ENCODE assay signal across 22 cellular contexts in genomic region chr11:14341968-14342367, GRCh38.
DNase-seq lines count a peak whose midpoint lies in the region; ATAC-seq and TF ChIP-seq lines count a peak whose summit lies in the region.
"Had no signal": no experiment of that assay in that cellular context is flagged by ENCODE, and none has a peak within 500 bp of the region (broad histone marks: within the 10 kb centered on the region; RNA-seq: fewer than 3 reads in every experiment).

No MANE protein-coding gene starts in this region.

- TF ChIP-seq CTCF in nephron (IDR thresholded peaks at IDR 0.05; ENCODE audit: unreplicated experiment in 3 of 3): no peak
- TF ChIP-seq CTCF in RWPE1 (conservative IDR thresholded peaks at IDR 0.05; ENCODE audit: low read depth): no peak

- CTCF ChIA-PET in RWPE1 (lab: Yijun Ruan, JAX): interaction anchor here (0.6 to 0.7 kb wide), 2 partner anchors 10 to 11 kb away, joined by 3 to 8 read pairs; no protein-coding TSS in a partner anchor

- peaks cover 45% of the 10 kb centered on the region for H3K4me1 ChIP-seq in HUES6 (ENCODE audit: control insufficient read depth, insufficient read depth, low read length)
- H3K4me1 ChIP-seq: ascending aorta, BE2C, parathyroid adenoma, thyroid gland had no signal

- H3K27ac ChIP-seq in HUES6 (ENCODE audit: low read depth, low read length): peak overlapping the region; percentile 96
- no peak overlapping the region for H3K27ac ChIP-seq in RWPE1
- H3K27ac ChIP-seq: 22Rv1, ascending aorta, left ventricle myocardium inferior, parathyroid adenoma, thyroid gland had no signal

- POLR2A ChIA-PET in RWPE1 (lab: Yijun Ruan, JAX; ENCODE audit: low non-redundant PET): no interaction called here

- H3K9ac ChIP-seq in HUES6 (ENCODE audit: low read length): peak overlapping the region; percentile 82
- H3K9ac ChIP-seq: parathyroid adenoma had no signal

- DNase-seq in T-helper 1 cell (no peak), epidermal melanocyte (ENCODE audit: insufficient read length, low spot score) (no peak), RWPE1 (ENCODE audit: low spot score) (no peak), HPDE6-E6E7 (ENCODE audit: extremely low spot score) (no peak)
- DNase-seq in central memory CD8-positive, alpha-beta T cell (ENCODE audit: low spot score in 2 of 2): no peak
- DNase-seq: activated effector memory CD4-positive, alpha-beta T cell treated with anti-CD3 and anti-CD28 coated beads, Interleukin-2, amount 50 U/mL, for 16 hours; BE2C; foreskin melanocyte; Karpas-422; left ventricle myocardium inferior; NCI-H2171 treated with DMSO at 0.1 percent for 48 hours; small intestine; stimulated activated CD4-positive, alpha-beta T cell treated with anti-CD3 and anti-CD28 coated beads, Interleukin-4, amount 100 ng/mL, for 4 hours; stimulated activated CD8-positive, alpha-beta memory T cell treated with anti-CD3 and anti-CD28 coated beads, Interleukin-4, amount 100 ng/mL, for 48 hours; SW 1271; thyroid gland had no signal

- peaks cover 38% of the 10 kb centered on the region for H3K4me1 Mint-ChIP-seq in T-helper 1 cell treated with Interleukin-12 subunit alpha and Interleukin-12 subunit beta and Interleukin-4 antibody, amounts not matched to agents 30 μg/mL and 1 μg/mL, for 36 hours (ENCODE audit: low read depth)
- peaks cover 43% of the 10 kb centered on the region for H3K4me1 Mint-ChIP-seq in central memory CD8-positive, alpha-beta T cell
- peaks cover 20% of the 10 kb centered on the region for H3K4me1 Mint-ChIP-seq in nephron

- peak overlapping the region; percentile 28 for H3K27ac Mint-ChIP-seq in T-helper 1 cell treated with Interleukin-12 subunit alpha and Interleukin-12 subunit beta and Interleukin-4 antibody, amounts not matched to agents 30 μg/mL and 1 μg/mL, for 36 hours
- peak overlapping the region; percentile 21 for H3K27ac Mint-ChIP-seq in central memory CD8-positive, alpha-beta T cell (ENCODE audit: low read depth)
- peak overlapping the region in 2 of 3 experiments; percentile 28 to 40 for H3K27ac Mint-ChIP-seq in nephron

- H3K27me3 Mint-ChIP-seq in T-helper 1 cell treated with Interleukin-12 subunit alpha and Interleukin-12 subunit beta and Interleukin-4 antibody, amounts not matched to agents 30 μg/mL and 1 μg/mL, for 36 hours (ENCODE audit: low read depth): no peaks in the 10 kb centered on the region
- H3K27me3 Mint-ChIP-seq in central memory CD8-positive, alpha-beta T cell: no peaks in the 10 kb centered on the region
- H3K27me3 Mint-ChIP-seq in nephron (ENCODE audit: low read depth): no peaks in the 10 kb centered on the region

- H3K36me3 Mint-ChIP-seq in T-helper 1 cell treated with Interleukin-12 subunit alpha and Interleukin-12 subunit beta and Interleukin-4 antibody, amounts not matched to agents 30 μg/mL and 1 μg/mL, for 36 hours (ENCODE audit: low read depth): peaks cover 31% of the 10 kb centered on the region
- peaks cover 3% of the 10 kb centered on the region for H3K36me3 Mint-ChIP-seq in central memory CD8-positive, alpha-beta T cell (ENCODE audit: insufficient read depth)
- peaks cover 30% of the 10 kb centered on the region for H3K36me3 Mint-ChIP-seq in nephron (ENCODE audit: low read depth)

- no peaks in the 10 kb centered on the region for H3K27me3 ChIP-seq in HUES6 (ENCODE audit: control insufficient read depth, insufficient read depth, low read length)
- H3K27me3 ChIP-seq: ascending aorta, BE2C, thyroid gland had no signal

- peak overlapping the region; percentile 60 for H3K4me3 ChIP-seq in HUES6 (ENCODE audit: low read depth, low read length)
- H3K4me3 ChIP-seq: ascending aorta, left ventricle myocardium inferior, thyroid gland had no signal

- peaks cover 5% of the 10 kb centered on the region for H3K9me3 ChIP-seq in HUES6 (ENCODE audit: control insufficient read depth, insufficient read depth, low read depth, low read length)
- H3K9me3 ChIP-seq: BE2C, thyroid gland had no signal

- no peak for ATAC-seq in central memory CD8-positive, alpha-beta T cell (replicated peaks; ENCODE audit: extremely low read depth, poor library complexity, severe bottlenecking)

- H3K9me3 Mint-ChIP-seq in T-helper 1 cell treated with Interleukin-12 subunit alpha and Interleukin-12 subunit beta and Interleukin-4 antibody, amounts not matched to agents 30 μg/mL and 1 μg/mL, for 36 hours: peaks cover 28% of the 10 kb centered on the region
- H3K9me3 Mint-ChIP-seq in central memory CD8-positive, alpha-beta T cell: no peaks in the 10 kb centered on the region
- peaks cover 17% of the 10 kb centered on the region for H3K9me3 Mint-ChIP-seq in nephron

- no peak overlapping the region for H3K4me3 Mint-ChIP-seq in T-helper 1 cell treated with Interleukin-12 subunit alpha and Interleukin-12 subunit beta and Interleukin-4 antibody, amounts not matched to agents 30 μg/mL and 1 μg/mL, for 36 hours
- no peak overlapping the region for H3K4me3 Mint-ChIP-seq in central memory CD8-positive, alpha-beta T cell
- H3K4me3 Mint-ChIP-seq in nephron: peak overlapping the region in 2 of 3 experiments; percentile 3 to 5

- peaks cover 7% of the 10 kb centered on the region; the same call in 1 of the 2 replicates for H3K36me3 ChIP-seq in HUES6 (ENCODE audit: control insufficient read depth, insufficient read depth, low read length)
- H3K36me3 ChIP-seq: ascending aorta, BE2C, left ventricle myocardium inferior, thyroid gland had no signal

Comparison
In these comparisons a context has a peak if more than half of its experiments do, and no peak if none do; other contexts are left out.
1. H3K4me3 Mint-ChIP-seq: peak in nephron (2 of 3); none in T-helper 1 cell treated with Interleukin-12 subunit alpha and Interleukin-12 subunit beta and Interleukin-4 antibody, amounts not matched to agents 30 μg/mL and 1 μg/mL, for 36 hours (single experiment) and central memory CD8-positive, alpha-beta T cell (single experiment).
2. Peak in every context shown above with its lines, with median percentiles within 50 percentile points of each other: H3K27ac Mint-ChIP-seq.